In the genomic region with DNA sequence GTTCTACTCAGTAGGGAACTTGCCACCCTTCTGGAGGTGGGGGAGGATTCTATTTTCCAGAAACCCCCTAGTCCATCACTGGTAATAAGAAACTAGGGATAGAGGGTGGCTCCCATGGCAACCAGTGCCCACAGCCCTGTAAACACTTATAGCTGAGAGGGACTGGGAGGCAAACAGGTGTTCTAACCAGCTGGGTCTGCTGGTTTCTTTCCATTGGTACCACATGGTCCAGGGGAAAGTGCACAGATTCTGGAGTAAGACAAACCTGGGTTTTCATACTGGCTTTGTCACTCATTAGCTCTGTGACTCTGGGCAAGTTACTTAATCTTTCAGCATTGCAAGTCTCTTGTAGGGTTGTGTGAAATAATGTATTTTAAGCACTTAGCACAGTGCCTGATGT, we compare ENCODE assay signal across 9 cellular contexts. TPM values are rescaled to one million over a fixed set of nuclear protein-coding genes. Genes with fewer than 3 reads are reported as not detected.
"Had no signal": no experiment of that assay in that cellular context is flagged by ENCODE, and none has a peak within 500 bp of the region (broad histone marks: within the 10 kb centered on the region; RNA-seq: fewer than 3 reads in every experiment).

No MANE protein-coding gene starts in this region.

- H3K27me3 Mint-ChIP-seq: type B pancreatic cell had no signal

- ATAC-seq: naive thymus-derived CD8-positive, alpha-beta T cell; stimulated activated naive B cell treated with anti-CD40 and anti-IgM and Interleukin-4, amounts not matched to agents 10 μg/mL and 1 μg/mL and 100 μg/mL, for 72 hours had no signal

- H3K36me3 Mint-ChIP-seq: naive thymus-derived CD8-positive, alpha-beta T cell; stimulated activated naive B cell treated with anti-CD40 and anti-IgM and Interleukin-4, amounts not matched to agents 10 μg/mL and 1 μg/mL and 100 μg/mL, for 72 hours; type B pancreatic cell had no signal

- H3K4me1 Mint-ChIP-seq: naive thymus-derived CD8-positive, alpha-beta T cell; stimulated activated naive B cell treated with anti-CD40 and anti-IgM and Interleukin-4, amounts not matched to agents 10 μg/mL and 1 μg/mL and 100 μg/mL, for 72 hours had no signal

- H3K4me3 Mint-ChIP-seq: stimulated activated naive B cell treated with anti-CD40 and anti-IgM and Interleukin-4, amounts not matched to agents 10 μg/mL and 1 μg/mL and 100 μg/mL, for 72 hours; type B pancreatic cell had no signal

- H3K27ac Mint-ChIP-seq: naive thymus-derived CD8-positive, alpha-beta T cell; stimulated activated naive B cell treated with anti-CD40 and anti-IgM and Interleukin-4, amounts not matched to agents 10 μg/mL and 1 μg/mL and 100 μg/mL, for 72 hours; type B pancreatic cell had no signal

- DNase-seq: effector CD4-positive, alpha-beta T cell; foreskin melanocyte; kidney glomerular epithelial cell; left lung; sigmoid colon; stimulated activated CD4-positive, alpha-beta T cell treated with anti-CD3 and anti-CD28 coated beads, Interleukin-4, amount 100 ng/mL, for 4 hours; stimulated activated naive B cell treated with anti-CD40 and anti-IgM and Interleukin-4, amounts not matched to agents 10 μg/mL and 1 μg/mL and 100 μg/mL, for 72 hours had no signal

- H3K9me3 Mint-ChIP-seq: naive thymus-derived CD8-positive, alpha-beta T cell; stimulated activated naive B cell treated with anti-CD40 and anti-IgM and Interleukin-4, amounts not matched to agents 10 μg/mL and 1 μg/mL and 100 μg/mL, for 72 hours; type B pancreatic cell had no signal

RNA-seq across cellular contexts. Expression of a gene that starts 26.9 kb away (rescaled TPM):
- polyA plus RNA-seq: naive thymus-derived CD8-positive, alpha-beta T cell had no signal
